Comparison of ENCODE assay signal across 23 cellular contexts in the genomic region with DNA sequence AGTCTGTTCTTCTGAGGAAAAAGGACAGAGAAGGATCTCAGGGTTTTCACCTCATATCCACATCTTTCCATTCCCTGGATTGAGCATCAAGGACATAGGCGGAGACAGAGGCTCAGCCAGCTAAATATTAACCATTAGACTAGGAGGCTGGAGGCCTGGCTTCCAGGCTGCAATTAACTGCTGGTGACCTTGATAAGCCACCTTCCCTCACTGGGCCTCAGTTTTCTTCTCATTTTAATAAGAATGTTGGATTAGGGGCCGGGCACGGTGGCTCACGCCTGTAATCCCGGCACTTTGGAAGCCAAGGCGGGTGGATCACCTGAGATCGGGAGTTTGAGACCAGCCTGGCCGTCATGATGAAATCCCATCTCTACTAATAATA.
"Had no signal": no experiment of that assay in that cellular context is flagged by ENCODE, and none has a peak within 500 bp of the region (broad histone marks: within the 10 kb centered on the region; RNA-seq: fewer than 3 reads in every experiment).

No MANE protein-coding gene starts in this region.

- ATAC-seq: activated CD4-positive, CD25-positive, alpha-beta regulatory T cell treated with anti-CD3 and anti-CD28 coated beads, Interleukin-2, amount 50 U/mL, for 24 hours; activated CD8-positive, alpha-beta T cell treated with anti-CD3 and anti-CD28 coated beads for 36 hours; PC-3; T-cell had no signal

- H3K9me3 Mint-ChIP-seq: activated CD8-positive, alpha-beta T cell treated with anti-CD3 and anti-CD28 coated beads for 36 hours; activated naive CD4-positive, alpha-beta T cell treated with anti-CD3 and anti-CD28 coated beads, Interleukin-2, amount 50 U/mL, for 24 hours; brain; central memory CD8-positive, alpha-beta T cell; T-cell had no signal

- H3K9ac ChIP-seq: KMS-11 had no signal

- H3K4me2 ChIP-seq: KMS-11 had no signal

- H3K27ac ChIP-seq: KMS-11 had no signal

- H3K27me3 Mint-ChIP-seq: brain had no signal

- H3K4me1 Mint-ChIP-seq: activated naive CD4-positive, alpha-beta T cell treated with anti-CD3 and anti-CD28 coated beads, Interleukin-2, amount 50 U/mL, for 24 hours; central memory CD8-positive, alpha-beta T cell; T-cell had no signal

- H3K27ac Mint-ChIP-seq: activated CD8-positive, alpha-beta T cell treated with anti-CD3 and anti-CD28 coated beads for 36 hours; activated naive CD4-positive, alpha-beta T cell treated with anti-CD3 and anti-CD28 coated beads, Interleukin-2, amount 50 U/mL, for 24 hours; T-cell had no signal

- H3K4me3 Mint-ChIP-seq: activated CD8-positive, alpha-beta T cell treated with anti-CD3 and anti-CD28 coated beads for 36 hours; activated naive CD4-positive, alpha-beta T cell treated with anti-CD3 and anti-CD28 coated beads, Interleukin-2, amount 50 U/mL, for 24 hours; brain; central memory CD8-positive, alpha-beta T cell; T-cell had no signal

- H3K36me3 Mint-ChIP-seq: activated naive CD4-positive, alpha-beta T cell treated with anti-CD3 and anti-CD28 coated beads, Interleukin-2, amount 50 U/mL, for 24 hours; brain; T-cell had no signal

- DNase-seq: activated CD4-positive, alpha-beta T cell treated with anti-CD3 and anti-CD28 coated beads for 4 hours; activated CD8-positive, alpha-beta memory T cell treated with anti-CD3 and anti-CD28 coated beads, Interleukin-2, amount 50 U/mL, for 48 hours; activated CD8-positive, alpha-beta T cell treated with anti-CD3 and anti-CD28 coated beads for 36 hours; activated effector memory CD4-positive, alpha-beta T cell treated with Interleukin-2 at 50 U/mL for 16 hours; activated naive CD4-positive, alpha-beta T cell; activated T-cell treated with anti-CD3 and anti-CD28 coated beads, Interleukin-2, amount 50 U/mL, for 1 hour; aorta; MV-4-11; NCI-H1092 treated with DMSO at 0.1 percent for 48 hours; NCI-H1417 treated with DMSO at 0.1 percent for 48 hours; NCI-H1694; NCI-H2029; NCI-H510A treated with DMSO at 0.1 percent for 48 hours; PC-3; SIG-M5; T-cell; T-helper 2 cell; T1000 had no signal
